In the genomic region with DNA sequence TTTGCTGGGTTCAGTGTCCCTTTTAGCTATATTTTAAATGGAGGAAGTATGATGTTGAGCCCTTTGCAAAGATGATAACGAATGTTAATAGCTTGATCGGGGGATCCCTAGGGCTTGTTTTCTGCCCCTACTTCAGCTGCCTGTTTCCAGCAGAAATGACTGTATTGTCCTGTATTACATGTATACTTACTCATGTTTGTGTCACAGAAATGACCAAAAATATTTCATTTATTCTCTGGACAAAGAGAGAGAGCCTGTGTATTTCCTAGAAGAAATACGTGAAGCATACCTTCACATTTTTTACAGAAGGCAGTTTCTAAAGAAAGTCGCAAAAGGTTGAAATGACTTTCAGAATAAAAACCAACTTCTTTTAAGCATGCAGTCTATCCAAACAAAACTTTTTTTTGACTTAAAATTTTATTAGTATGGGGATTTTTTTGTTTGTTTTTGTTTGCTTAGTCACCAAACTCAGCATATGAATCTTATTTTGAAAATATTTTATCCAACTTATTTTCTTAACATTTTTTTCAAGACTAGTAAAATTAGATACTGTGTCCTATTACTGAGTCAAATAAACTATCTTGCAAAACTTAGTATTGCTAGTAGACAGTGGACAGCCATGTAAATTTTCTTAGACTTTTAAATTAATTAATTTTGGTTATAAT, we compare ENCODE assay signal across 24 cellular contexts.
DNase-seq lines count a peak whose midpoint lies in the region; ATAC-seq, FAIRE-seq and TF ChIP-seq lines count a peak whose summit lies in the region.
"Had no signal": no experiment of that assay in that cellular context is flagged by ENCODE, and none has a peak within 500 bp of the region (broad histone marks: within the 10 kb centered on the region; RNA-seq: fewer than 3 reads in every experiment).

No MANE protein-coding gene starts in this region.

- no peak overlapping the region for H3K4me3 Mint-ChIP-seq in stimulated activated naive B cell treated with anti-CD40 and anti-IgM and Interleukin-4, amounts not matched to agents 10 μg/mL and 1 μg/mL and 100 μg/mL, for 72 hours
- no peak overlapping the region for H3K4me3 Mint-ChIP-seq in chondrocyte (ENCODE audit: unreplicated experiment)
- H3K4me3 Mint-ChIP-seq: activated naive CD4-positive, alpha-beta T cell treated with anti-CD3 and anti-CD28 coated beads, Interleukin-2, amount 10 ng/mL, durations not matched to agents 7 days and 5 days; CD14-positive monocyte; H9; naive thymus-derived CD4-positive, alpha-beta T cell; type B pancreatic cell had no signal

- H3K9me3 Mint-ChIP-seq in stimulated activated naive B cell treated with anti-CD40 and anti-IgM and Interleukin-4, amounts not matched to agents 10 μg/mL and 1 μg/mL and 100 μg/mL, for 72 hours: no peaks in the 10 kb centered on the region
- H3K9me3 Mint-ChIP-seq in chondrocyte (ENCODE audit: low read depth): no peaks in the 10 kb centered on the region
- H3K9me3 Mint-ChIP-seq: activated naive CD4-positive, alpha-beta T cell treated with anti-CD3 and anti-CD28 coated beads, Interleukin-2, amount 10 ng/mL, durations not matched to agents 7 days and 5 days; CD14-positive monocyte; H9; naive thymus-derived CD4-positive, alpha-beta T cell; type B pancreatic cell had no signal

- ATAC-seq in stimulated activated naive B cell treated with anti-CD40 and anti-IgM and Interleukin-4, amounts not matched to agents 10 μg/mL and 1 μg/mL and 100 μg/mL, for 72 hours (replicated peaks): no peak
- ATAC-seq in GM21528 (IDR thresholded peaks at IDR 0.05; ENCODE audit: low FRiP score, unreplicated experiment): no peak
- ATAC-seq: activated CD4-positive, CD25-positive, alpha-beta regulatory T cell treated with anti-CD3 and anti-CD28 coated beads, Interleukin-2, amount 50 U/mL, for 24 hours; naive thymus-derived CD4-positive, alpha-beta T cell had no signal

- H3K4me1 Mint-ChIP-seq in stimulated activated naive B cell treated with anti-CD40 and anti-IgM and Interleukin-4, amounts not matched to agents 10 μg/mL and 1 μg/mL and 100 μg/mL, for 72 hours: peaks cover 7 to 12% of the 10 kb centered on the region in 2 donors
- H3K4me1 Mint-ChIP-seq in chondrocyte (ENCODE audit: low read depth): peaks cover 19% of the 10 kb centered on the region
- H3K4me1 Mint-ChIP-seq: activated naive CD4-positive, alpha-beta T cell treated with anti-CD3 and anti-CD28 coated beads, Interleukin-2, amount 10 ng/mL, durations not matched to agents 7 days and 5 days; CD14-positive monocyte had no signal

- no peak for TF ChIP-seq CTCF in chondrocyte (IDR thresholded peaks at IDR 0.05)

- no peaks in the 10 kb centered on the region for H3K27me3 Mint-ChIP-seq in stimulated activated naive B cell treated with anti-CD40 and anti-IgM and Interleukin-4, amounts not matched to agents 10 μg/mL and 1 μg/mL and 100 μg/mL, for 72 hours
- no peaks in the 10 kb centered on the region for H3K27me3 Mint-ChIP-seq in chondrocyte (ENCODE audit: low read depth)
- H3K27me3 Mint-ChIP-seq: activated naive CD4-positive, alpha-beta T cell treated with anti-CD3 and anti-CD28 coated beads, Interleukin-2, amount 10 ng/mL, durations not matched to agents 7 days and 5 days; naive thymus-derived CD4-positive, alpha-beta T cell; type B pancreatic cell had no signal

- DNase-seq in GM19239 (ENCODE audit: insufficient read length, low spot score) (no peak), fibroblast of peridontal ligament (ENCODE audit: extremely low read depth) (peak; percentile 25), DMS114 treated with DMSO at 0.1 percent for 48 hours (lab: John Stamatoyannopoulos, UW; ENCODE audit: unreplicated experiment) (no peak), chondrocyte (ENCODE audit: low spot score) (no peak)
- no peak for DNase-seq in stimulated activated naive B cell treated with anti-CD40 and anti-IgM and Interleukin-4, amounts not matched to agents 10 μg/mL and 1 μg/mL and 100 μg/mL, for 72 hours
- DNase-seq: activated CD4-positive, alpha-beta T cell treated with anti-CD3 and anti-CD28 coated beads, Interleukin-2, amount 50 U/mL, for 48 hours; activated naive CD4-positive, alpha-beta T cell treated with anti-CD3 and anti-CD28 coated beads, Interleukin-2, amount 10 ng/mL, durations not matched to agents 7 days and 5 days; amygdala; DND-41; H9; hypothalamus; left ventricle myocardium inferior; naive thymus-derived CD4-positive, alpha-beta T cell; NCI-H1105 treated with DMSO at 0.1 percent for 48 hours; NCI-H2029; NCI-H69; Peyer's patch; spleen had no signal

- peaks cover 6 to 17% of the 10 kb centered on the region in 2 donors for H3K36me3 Mint-ChIP-seq in stimulated activated naive B cell treated with anti-CD40 and anti-IgM and Interleukin-4, amounts not matched to agents 10 μg/mL and 1 μg/mL and 100 μg/mL, for 72 hours
- H3K36me3 Mint-ChIP-seq in chondrocyte (ENCODE audit: low read depth): peaks cover 9% of the 10 kb centered on the region
- H3K36me3 Mint-ChIP-seq: type B pancreatic cell had no signal

- FAIRE-seq in GM19239 (lab: Jason Lieb, UNC): peak; percentile 72
- peak; percentile 71 for FAIRE-seq in TTC549 (lab: Jason Lieb, UNC)
- FAIRE-seq: bronchial epithelial cell had no signal

- peak overlapping the region; percentile 14 for H3K27ac Mint-ChIP-seq in stimulated activated naive B cell treated with anti-CD40 and anti-IgM and Interleukin-4, amounts not matched to agents 10 μg/mL and 1 μg/mL and 100 μg/mL, for 72 hours
- H3K27ac Mint-ChIP-seq in chondrocyte (ENCODE audit: unreplicated experiment): no peak overlapping the region
- H3K27ac Mint-ChIP-seq: activated naive CD4-positive, alpha-beta T cell treated with anti-CD3 and anti-CD28 coated beads, Interleukin-2, amount 10 ng/mL, durations not matched to agents 7 days and 5 days; CD14-positive monocyte; H9; type B pancreatic cell had no signal
